ENCODE assay signal across 8 cellular contexts in the genomic region with DNA sequence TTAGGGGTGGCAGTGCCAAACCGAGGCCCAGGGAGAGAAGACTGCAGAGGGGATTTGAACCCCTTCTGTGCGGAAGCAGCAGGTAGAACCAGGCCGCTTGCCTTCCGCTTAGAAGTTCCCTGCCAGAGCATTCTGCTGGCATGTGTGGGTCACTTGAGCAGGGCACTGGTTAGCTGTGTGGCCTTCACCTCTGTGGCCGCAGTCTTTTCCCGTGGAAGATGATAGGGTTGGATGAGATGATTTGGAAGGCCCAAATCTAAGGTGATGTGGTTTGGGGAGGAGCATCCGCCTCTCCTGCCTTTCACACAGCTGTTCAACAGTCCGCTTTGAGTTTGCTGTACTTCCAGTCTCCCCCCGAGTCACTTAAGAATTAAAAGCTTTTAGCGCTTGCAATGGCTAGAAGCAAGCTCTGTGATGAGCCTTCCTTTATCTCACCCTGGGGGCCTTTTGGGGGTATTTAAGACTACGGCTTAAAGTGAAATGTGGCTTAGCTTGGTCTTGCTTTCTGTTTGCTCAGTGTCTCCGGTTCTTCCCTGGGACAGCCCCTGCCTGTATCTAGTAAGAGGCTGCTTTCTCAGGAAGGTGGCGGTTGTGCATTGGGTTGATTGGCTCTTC. TPM values are rescaled to one million over a fixed set of nuclear protein-coding genes. Genes with fewer than 3 reads are reported as not detected.
DNase-seq lines count a peak whose midpoint lies in the region; ATAC-seq and TF ChIP-seq lines count a peak whose summit lies in the region.

No MANE protein-coding gene starts in this region.

- H3K27me3 Mint-ChIP-seq in CD8-positive, alpha-beta T cell (ENCODE audit: low read depth), result peaks cover 3% of the 10 kb centered on the region

- intact Hi-C loops in CD8-positive, alpha-beta T cell (cut with DNase I, micrococcal nuclease), result loop anchor here (1.0 to 10.0 kb wide), 17 partner anchors 9 to 1681 kb away; partner anchors contain the start of genes MDGA1 (in 2 of the 2), BTBD9 (in 1 of the 2), CCDC167 (in 1 of the 2) and GLO1 (in 1 of the 2)

- CTCF ChIA-PET in CD8-positive, alpha-beta T cell (lab: Charles Lee), result interaction anchor here (0.7 to 1.6 kb wide), 3 partner anchors 8 to 22 kb away, joined by 3 to 5 read pairs (median 3); no protein-coding TSS in a partner anchor

- ATAC-seq in CD8-positive, alpha-beta T cell, result peak; percentile 19
- ATAC-seq in GM19452 (IDR thresholded peaks at IDR 0.05; ENCODE audit: unreplicated experiment) (peak; percentile 34), HG03571 (IDR thresholded peaks at IDR 0.05; ENCODE audit: unreplicated experiment) (peak; percentile 31)

- peaks cover 39% of the 10 kb centered on the region for H3K36me3 Mint-ChIP-seq in CD8-positive, alpha-beta T cell

- peak overlapping the region; percentile 71 for H3K4me3 ChIP-seq in CD8-positive, alpha-beta T cell (ENCODE audit: low read depth, low read length)
- H3K4me3 ChIP-seq in WERI-Rb-1 (ENCODE audit: low read depth, low read length) (peak overlapping the region; percentile 93), coronary artery (peak overlapping the region; percentile 98), mucosa of stomach (ENCODE audit: low read length) (peak overlapping the region; percentile 93)

- TF ChIP-seq CTCF in CD8-positive, alpha-beta T cell (IDR thresholded peaks at IDR 0.05), result no peak
- TF ChIP-seq CTCF in WERI-Rb-1 (IDR thresholded peaks at IDR 0.05; ENCODE audit: low read depth, low read length), result no peak
- TF ChIP-seq CTCF in coronary artery (IDR thresholded peaks at IDR 0.05), result no peak

- POLR2A ChIA-PET in CD8-positive, alpha-beta T cell (lab: Charles Lee), result interaction anchor here (0.6 to 3.8 kb wide), 7 partner anchors 8 to 539 kb away, joined by 3 to 13 read pairs (median 4); partner anchors contain the start of genes MDGA1 and RNF8

- peak overlapping the region; percentile 84 for H3K27ac ChIP-seq in CD8-positive, alpha-beta T cell (ENCODE audit: low read depth, low read length)
- H3K27ac ChIP-seq in WERI-Rb-1 (peak overlapping the region; percentile 74), coronary artery (peak overlapping the region; percentile 96 to 97)

- H3K9me3 Mint-ChIP-seq in CD8-positive, alpha-beta T cell, result no peaks in the 10 kb centered on the region

- peak overlapping the region; percentile 94 for H3K4me3 Mint-ChIP-seq in CD8-positive, alpha-beta T cell

- H3K9ac ChIP-seq in mucosa of stomach (ENCODE audit: low read length), result peak overlapping the region; percentile 80

- H3K27me3 ChIP-seq in CD8-positive, alpha-beta T cell (ENCODE audit: insufficient read depth, low read length), result no peaks in the 10 kb centered on the region
- H3K27me3 ChIP-seq in WERI-Rb-1 (ENCODE audit: insufficient read depth, low read depth, severe bottlenecking), result no peaks in the 10 kb centered on the region
- no peaks in the 10 kb centered on the region for H3K27me3 ChIP-seq in mucosa of stomach (ENCODE audit: control insufficient read depth, insufficient read depth, low read length)

- DNase-seq in CD8-positive, alpha-beta T cell, result peak in 4 of 7 experiments; percentile 16 to 49 (median 26)
- DNase-seq in WERI-Rb-1, result peak; percentile 50
- no peak for DNase-seq in coronary artery (ENCODE audit: low spot score)
- DNase-seq in stimulated activated CD8-positive, alpha-beta memory T cell treated with anti-CD3 and anti-CD28 coated beads, Interleukin-7, amount 100 ng/mL, for 48 hours (ENCODE audit: extremely low read depth in 1 of 2, low read depth in 1 of 2), result peak; percentile 18 to 44
- no peak for DNase-seq in DMS114 treated with DMSO at 0.1 percent for 48 hours (lab: John Stamatoyannopoulos, UW; ENCODE audit: unreplicated experiment)

- H3K36me3 ChIP-seq in CD8-positive, alpha-beta T cell (ENCODE audit: insufficient read depth, low read length), result peaks cover 12% of the 10 kb centered on the region
- H3K36me3 ChIP-seq in WERI-Rb-1, result peaks cover 28% of the 10 kb centered on the region
- no peaks in the 10 kb centered on the region for H3K36me3 ChIP-seq in mucosa of stomach (ENCODE audit: control insufficient read depth, insufficient read depth, low read length)

- H3K9me3 ChIP-seq in CD8-positive, alpha-beta T cell (ENCODE audit: low read length), result no peaks in the 10 kb centered on the region
- H3K9me3 ChIP-seq in WERI-Rb-1 (ENCODE audit: severe bottlenecking) (no peaks in the 10 kb centered on the region), mucosa of stomach (ENCODE audit: control insufficient read depth, low read length) (no peaks in the 10 kb centered on the region)

- peak overlapping the region; percentile 97 for H3K27ac Mint-ChIP-seq in CD8-positive, alpha-beta T cell

- H3K4me1 ChIP-seq in CD8-positive, alpha-beta T cell (ENCODE audit: insufficient read depth, low read length), result peaks cover 9% of the 10 kb centered on the region
- peaks cover 10% of the 10 kb centered on the region for H3K4me1 ChIP-seq in mucosa of stomach (ENCODE audit: control insufficient read depth, insufficient read depth, low read length)

- peaks cover 45% of the 10 kb centered on the region for H3K4me1 Mint-ChIP-seq in CD8-positive, alpha-beta T cell (ENCODE audit: low read depth)

RNA-seq across cellular contexts. Expression of gene CMTR1, which starts 0.7 kb away (rescaled TPM):
- 10 to 100 TPM; 74.8 to 79.5 TPM for total RNA-seq in CD8-positive, alpha-beta T cell

Comparison
In these comparisons a context has a peak if more than half of its experiments do, and no peak if none do; other contexts are left out.
1. DNase-seq: peak in CD8-positive, alpha-beta T cell (4 of 7), WERI-Rb-1 (single experiment) and stimulated activated CD8-positive, alpha-beta memory T cell treated with anti-CD3 and anti-CD28 coated beads, Interleukin-7, amount 100 ng/mL, for 48 hours (2 of 2); none in coronary artery (single experiment) and DMS114 treated with DMSO at 0.1 percent for 48 hours (single experiment).
2. Peak in every context shown above with its lines, with median percentiles within 50 percentile points of each other: ATAC-seq, H3K27ac ChIP-seq and H3K4me3 ChIP-seq.